23 cellular contexts compared by ENCODE assay signal in the genomic region with DNA sequence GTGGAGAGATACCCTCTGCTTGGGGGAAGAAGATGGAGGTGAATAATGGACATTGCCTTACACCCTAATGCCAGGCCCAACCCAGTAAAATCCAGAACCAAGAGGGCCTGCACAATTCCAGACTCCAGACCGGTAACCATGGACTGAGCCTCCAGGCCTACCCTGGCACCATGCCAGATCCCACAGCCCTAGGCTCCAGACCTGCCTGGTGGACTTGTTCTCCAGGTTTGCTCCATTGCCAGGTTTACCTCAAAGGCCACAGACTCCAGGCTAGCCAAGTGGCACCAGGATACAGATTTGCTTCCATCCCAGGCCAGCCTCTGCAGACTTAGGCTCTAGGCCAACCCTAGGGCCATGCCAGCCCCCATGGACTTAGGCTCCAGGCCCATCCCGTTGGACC. TPM values are rescaled to one million over a fixed set of nuclear protein-coding genes. Genes with fewer than 3 reads are reported as not detected.
A peak's percentile ranks its signal among the peaks of the same experiment; 100 is the strongest.
DNase-seq lines count a peak whose midpoint lies in the region; ATAC-seq and TF ChIP-seq lines count a peak whose summit lies in the region.
"Had no signal": no experiment of that assay in that cellular context is flagged by ENCODE, and none has a peak within 500 bp of the region (broad histone marks: within the 10 kb centered on the region; RNA-seq: fewer than 3 reads in every experiment).

No MANE protein-coding gene starts in this region.

- CTCF ChIA-PET in PC-3 (lab: Charles Lee) (no interaction called here), GM10248 (lab: Yijun Ruan, JAX) (no interaction called here)

- H3K27ac ChIP-seq in C4-2B (peak overlapping the region; percentile 1; the same call in 1 of the 2 replicates), PC-3 (ENCODE audit: low read length) (no peak overlapping the region), mesenchymal stem cell (ENCODE audit: low read length, poor library complexity, severe bottlenecking) (no peak overlapping the region)
- H3K27ac ChIP-seq: SK-N-MC had no signal

- H3K4ac ChIP-seq in mesenchymal stem cell (ENCODE audit: low read depth in 1 of 2, low read length in 2 of 2), result no peak overlapping the region

- BruUV-seq in PC-3 (replicated peaks; lab: Mats Ljungman, UMichigan), result no TSS peak

- no peaks in the 10 kb centered on the region for H3K79me1 ChIP-seq in mesenchymal stem cell (replicated peaks; ENCODE audit: low read length, poor library complexity, severe bottlenecking)

- no peak overlapping the region for H2BK120ac ChIP-seq in mesenchymal stem cell (ENCODE audit: low read depth, low read length)

- intact Hi-C loops in PC-3 (cut with micrococcal nuclease) (no loop called here), cardiac septum (cut with DNase I) (no loop called here)

- H3K4me2 ChIP-seq in PC-3 (ENCODE audit: low read length) (no peak overlapping the region), mesenchymal stem cell (ENCODE audit: low read length, poor library complexity, severe bottlenecking) (no peak overlapping the region)

- H2BK15ac ChIP-seq in mesenchymal stem cell (ENCODE audit: low read depth, poor library complexity, severe bottlenecking), result no peak overlapping the region

- no peaks in the 10 kb centered on the region for H3K9me3 ChIP-seq in PC-3 (ENCODE audit: low read length)
- no peaks in the 10 kb centered on the region for H3K9me3 ChIP-seq in mesenchymal stem cell (ENCODE audit: control insufficient read depth, low read length)

- H3K9me2 ChIP-seq in PC-3 (replicated peaks; ENCODE audit: low read length), result no peaks in the 10 kb centered on the region

- no peak overlapping the region for H3K9ac ChIP-seq in PC-3 (ENCODE audit: low read length)
- no peak overlapping the region for H3K9ac ChIP-seq in mesenchymal stem cell (ENCODE audit: low read length)

- POLR2A ChIA-PET in PC-3 (lab: Charles Lee; ENCODE audit: unreplicated experiment), result no interaction called here
- POLR2A ChIA-PET in GM10248 (lab: Yijun Ruan, JAX), result no interaction called here

- TF ChIP-seq CTCF in C4-2B (conservative IDR thresholded peaks at IDR 0.05), result no peak
- no peak for TF ChIP-seq CTCF in PC-3 (conservative IDR thresholded peaks at IDR 0.05; ENCODE audit: low read depth, low read length)
- no peak for TF ChIP-seq CTCF in GM10248 (IDR thresholded peaks at IDR 0.05; ENCODE audit: control extremely low read depth, extremely low read depth, low read depth, missing control alignments)

- no peak overlapping the region for H3K14ac ChIP-seq in mesenchymal stem cell (ENCODE audit: low read length in 2 of 2)

- H4K8ac ChIP-seq in mesenchymal stem cell (ENCODE audit: low read length), result no peak overlapping the region

- no peak overlapping the region for H2BK5ac ChIP-seq in mesenchymal stem cell (ENCODE audit: low read depth, low read length, poor library complexity, severe bottlenecking)

- peaks cover 13% of the 10 kb centered on the region for H3K4me1 ChIP-seq in PC-3 (ENCODE audit: insufficient read depth, low read length)
- H3K4me1 ChIP-seq in mesenchymal stem cell (ENCODE audit: control insufficient read depth, insufficient read depth, low read depth, low read length), result no peaks in the 10 kb centered on the region

- H3K4me3 ChIP-seq in PC-3 (ENCODE audit: low read length) (no peak overlapping the region), mesenchymal stem cell (ENCODE audit: insufficient read depth in 1 of 2, low read depth in 1 of 2, low read length in 2 of 2) (no peak overlapping the region)
- H3K4me3 ChIP-seq: GM12878, SK-N-MC had no signal

- no peak overlapping the region for H3K23ac ChIP-seq in mesenchymal stem cell (ENCODE audit: low read length in 2 of 2)

- 86% methylated on average over 2 of the region's 2 CpGs for WGBS in mesenchymal stem cell

- H4K91ac ChIP-seq in mesenchymal stem cell (ENCODE audit: low read length), result peak overlapping the region; percentile 78

- no peak overlapping the region for H2AK5ac ChIP-seq in mesenchymal stem cell (ENCODE audit: low read length, severe bottlenecking)

- H3K18ac ChIP-seq in mesenchymal stem cell (ENCODE audit: low read depth in 1 of 2, low read length in 2 of 2), result no peak overlapping the region

- H2AFZ ChIP-seq in PC-3 (ENCODE audit: low read length), result no peak overlapping the region
- no peak overlapping the region for H2AFZ ChIP-seq in mesenchymal stem cell (ENCODE audit: low read depth, low read length)

- no peaks in the 10 kb centered on the region for H3F3A ChIP-seq in PC-3 (ENCODE audit: low read length, unreplicated experiment)

- no peak overlapping the region for H2BK12ac ChIP-seq in mesenchymal stem cell (ENCODE audit: low read length in 2 of 2)

- no peaks in the 10 kb centered on the region for H3K27me3 ChIP-seq in PC-3 (ENCODE audit: low read length)
- no peaks in the 10 kb centered on the region for H3K27me3 ChIP-seq in mesenchymal stem cell (ENCODE audit: control insufficient read depth in 1 of 2, insufficient read depth in 1 of 2, low read length in 2 of 2)

- ATAC-seq in PC-3, result peak; percentile 35
- ATAC-seq: GM12878 had no signal

- no peaks in the 10 kb centered on the region for H3K79me2 ChIP-seq in PC-3 (ENCODE audit: low read length)

- H3K36me3 ChIP-seq in PC-3 (ENCODE audit: low read depth, low read length) (no peaks in the 10 kb centered on the region), mesenchymal stem cell (ENCODE audit: control insufficient read depth in 1 of 2, insufficient read depth in 2 of 2, low read depth in 1 of 2, low read length in 2 of 2) (no peaks in the 10 kb centered on the region)

- H4K20me1 ChIP-seq in PC-3 (ENCODE audit: low read length), result no peaks in the 10 kb centered on the region

- DNase-seq in DMS53 (lab: John Stamatoyannopoulos, UW) (peak; percentile 5), DMS53 treated with DMSO at 0.1 percent for 48 hours (lab: John Stamatoyannopoulos, UW; ENCODE audit: unreplicated experiment) (no peak), PC-3 (peak; percentile 41), mesenchymal stem cell (no peak), cardiac septum (ENCODE audit: low spot score) (no peak), GM10248 (ENCODE audit: extremely low spot score) (no peak), HPDE6-E6E7 (ENCODE audit: extremely low spot score) (no peak)
- DNase-seq: 8988T, C1 segment of cervical spinal cord, DMS79 treated with DMSO at 0.1 percent for 48 hours, H7, NCI-H1092 treated with DMSO at 0.1 percent for 48 hours, NCI-H2029 treated with DMSO at 0.1 percent for 48 hours, NCI-H2171, NCI-H345, NCI-H526, OCI-M1, RPMI8226, SHP77 treated with DMSO at 0.1 percent for 48 hours had no signal

RNA-seq across cellular contexts. Expression of gene PLCH1, which starts 14.0 kb away (rescaled TPM):
- total RNA-seq in PC-3 (2014; rRNA removed) (4.1 and 4.5 TPM in 2 replicates), cardiac septum (0.16 TPM)
- polyA plus RNA-seq in mesenchymal stem cell (2013, experiment 1 of 2), result 0.76 TPM
- polyA plus RNA-seq in mesenchymal stem cell (2013, experiment 2 of 2), result 0.70 TPM
- total RNA-seq: LHCN-M2 had no signal

Comparison
In these comparisons a context has a peak if more than half of its experiments do, and no peak if none do; other contexts are left out.
1. DNase-seq: peak in DMS53 (single experiment) and PC-3 (single experiment); none in DMS53 treated with DMSO at 0.1 percent for 48 hours (single experiment), mesenchymal stem cell (single experiment), cardiac septum (single experiment), GM10248 (single experiment) and HPDE6-E6E7 (single experiment).